Comparison of ENCODE assay signal across 8 cellular contexts in genomic region chr5:82225525-82226172, GRCh38. TPM values are rescaled to one million over a fixed set of nuclear protein-coding genes. Genes with fewer than 3 reads are reported as not detected.
DNase-seq lines count a peak whose midpoint lies in the region; ATAC-seq and FAIRE-seq lines count a peak whose summit lies in the region.

No MANE protein-coding gene starts in this region.

- no peaks in the 10 kb centered on the region for H3K79me2 ChIP-seq in ACC112 (ENCODE audit: control insufficient read depth, insufficient read depth, low read length, unreplicated experiment)

- ATAC-seq in HG03025 (IDR thresholded peaks at IDR 0.05; ENCODE audit: low FRiP score, unreplicated experiment), result peak; percentile 90
- peak; percentile 91 for ATAC-seq in left colon

- H3K4me3 ChIP-seq in ACC112 (ENCODE audit: low read depth, low read length), result no peak overlapping the region

- H3K27me3 ChIP-seq in ACC112 (ENCODE audit: insufficient read depth, low read length), result no peaks in the 10 kb centered on the region

- peak overlapping the region; percentile 53 for H2AFZ ChIP-seq in ACC112 (ENCODE audit: low read length, unreplicated experiment)

- intact Hi-C loops in left colon (cut with DNase I, micrococcal nuclease), result no loop called here

- H3K4me1 ChIP-seq in ACC112 (ENCODE audit: control insufficient read depth, insufficient read depth, low read length, unreplicated experiment), result no peaks in the 10 kb centered on the region

- DNase-seq in GM18507 (ENCODE audit: extremely low spot score, insufficient read length, low read depth) (peak; percentile 23), NCI-H2107 (lab: John Stamatoyannopoulos, UW) (peak; percentile 59), left colon (peak; percentile 26 to 56)
- peak; percentile 2 to 37 (median 16) for DNase-seq in activated CD4-positive, CD25-positive, alpha-beta regulatory T cell (lab: John Stamatoyannopoulos, UW)
- DNase-seq in central memory CD4-positive, alpha-beta T cell, result peak; percentile 54
- peak; percentile 49 for DNase-seq in stimulated activated CD4-positive, alpha-beta T cell treated with anti-CD3 and anti-CD28 coated beads, Interleukin-4, amount 100 ng/mL, for 1 hour

- H3K36me3 ChIP-seq in ACC112 (ENCODE audit: insufficient read depth, low read length), result no peaks in the 10 kb centered on the region

- peak; percentile 87 for FAIRE-seq in GM18507 (lab: Jason Lieb, UNC)

- H3K27ac ChIP-seq in ACC112 (ENCODE audit: low read depth, low read length), result no peak overlapping the region

RNA-seq across cellular contexts. Expression of gene RPS23, which starts 52.5 kb away (rescaled TPM):
- total RNA-seq in left colon, result 1,000 to 10,000 TPM; 1,203 to 1,280 TPM
